ENCODE assay signal across 25 cellular contexts in genomic region chr3:150917941-150918340, GRCh38. TPM values are rescaled to one million over a fixed set of nuclear protein-coding genes. Genes with fewer than 3 reads are reported as not detected.
"Had no signal": no experiment of that assay in that cellular context is flagged by ENCODE, and none has a peak within 500 bp of the region (broad histone marks: within the 10 kb centered on the region; RNA-seq: fewer than 3 reads in every experiment).

No MANE protein-coding gene starts in this region.

- H3K36me3 ChIP-seq: adrenal gland, gastrocnemius medialis, heart left ventricle, ovary, right lobe of liver, vagina had no signal

- H3K27ac ChIP-seq: adrenal gland, gastrocnemius medialis, heart left ventricle, ovary, right lobe of liver, vagina, VCaP had no signal

- H3K4me1 Mint-ChIP-seq: activated naive CD4-positive, alpha-beta T cell treated with anti-CD3 and anti-CD28 coated beads, Interleukin-2, amount 50 U/mL, for 24 hours; immature natural killer cell; memory B cell; naive B cell; stimulated activated naive CD8-positive, alpha-beta T cell treated with anti-CD3 and anti-CD28 coated beads, Interleukin-15, amount 100 ng/mL, for 72 hours had no signal

- H3K4me3 ChIP-seq: adrenal gland, gastrocnemius medialis, heart left ventricle, mucosa of descending colon, ovary, right lobe of liver, vagina had no signal

- H3K36me3 Mint-ChIP-seq: activated naive CD4-positive, alpha-beta T cell treated with anti-CD3 and anti-CD28 coated beads, Interleukin-2, amount 50 U/mL, for 24 hours; immature natural killer cell; memory B cell; naive B cell had no signal

- ATAC-seq: activated T-cell treated with anti-CD3 and anti-CD28 coated beads, Interleukin-2, amount 50 U/mL, for 72 hours; gastrocnemius medialis; heart left ventricle; mucosa of descending colon; right lobe of liver; stimulated activated naive CD8-positive, alpha-beta T cell treated with anti-CD3 and anti-CD28 coated beads, Interleukin-15, amount 100 ng/mL, for 72 hours had no signal

- H3K4me3 Mint-ChIP-seq: activated naive CD4-positive, alpha-beta T cell treated with anti-CD3 and anti-CD28 coated beads, Interleukin-2, amount 50 U/mL, for 24 hours; activated T-cell treated with anti-CD3 and anti-CD28 coated beads, Interleukin-2, amount 50 U/mL, for 72 hours; immature natural killer cell; memory B cell; naive B cell; stimulated activated naive CD8-positive, alpha-beta T cell treated with anti-CD3 and anti-CD28 coated beads, Interleukin-15, amount 100 ng/mL, for 72 hours had no signal

- DNase-seq: activated CD4-positive, alpha-beta T cell treated with anti-CD3 and anti-CD28 coated beads for 1 hour; activated effector memory CD4-positive, alpha-beta T cell treated with anti-CD3 and anti-CD28 coated beads, Interleukin-2, amount 50 U/mL, for 16 hours; activated T-cell treated with anti-CD3 and anti-CD28 coated beads, Interleukin-2, amount 50 U/mL, for 72 hours; adrenal gland; effector CD4-positive, alpha-beta T cell; gastrocnemius medialis; heart left ventricle; immature natural killer cell; mucosa of descending colon; naive B cell; ovary; right lobe of liver; small intestine; stimulated activated CD4-positive, alpha-beta T cell treated with anti-CD3 and anti-CD28 coated beads, Interleukin-4, amount 100 ng/mL, for 1 hour; stimulated activated naive CD8-positive, alpha-beta T cell treated with anti-CD3 and anti-CD28 coated beads, Interleukin-15, amount 100 ng/mL, for 72 hours; trophoblast cell had no signal

- H3K4me1 ChIP-seq: adrenal gland, right lobe of liver, vagina had no signal

- H3K9me3 Mint-ChIP-seq: activated naive CD4-positive, alpha-beta T cell treated with anti-CD3 and anti-CD28 coated beads, Interleukin-2, amount 50 U/mL, for 24 hours; activated T-cell treated with anti-CD3 and anti-CD28 coated beads, Interleukin-2, amount 50 U/mL, for 72 hours; immature natural killer cell; memory B cell; naive B cell; stimulated activated naive CD8-positive, alpha-beta T cell treated with anti-CD3 and anti-CD28 coated beads, Interleukin-15, amount 100 ng/mL, for 72 hours had no signal

- H3K9me3 ChIP-seq: adrenal gland, gastrocnemius medialis, heart left ventricle, mucosa of descending colon, ovary, right lobe of liver, vagina had no signal

- H3K27me3 ChIP-seq: adrenal gland, gastrocnemius medialis, heart left ventricle, ovary, right lobe of liver, vagina had no signal

- H3K27ac Mint-ChIP-seq: activated naive CD4-positive, alpha-beta T cell treated with anti-CD3 and anti-CD28 coated beads, Interleukin-2, amount 50 U/mL, for 24 hours; activated T-cell treated with anti-CD3 and anti-CD28 coated beads, Interleukin-2, amount 50 U/mL, for 72 hours; immature natural killer cell; memory B cell; naive B cell; stimulated activated naive CD8-positive, alpha-beta T cell treated with anti-CD3 and anti-CD28 coated beads, Interleukin-15, amount 100 ng/mL, for 72 hours had no signal

RNA-seq across cellular contexts. Expression of gene MINDY4B, which starts 12.7 kb away (rescaled TPM):
- total RNA-seq: activated CD8-positive, alpha-beta memory T cell treated with anti-CD3 and anti-CD28 coated beads for 36 hours; activated T-cell treated with anti-CD3 and anti-CD28 coated beads, Interleukin-2, amount 50 U/mL, for 72 hours; cerebellum; gastrocnemius medialis; liver; mucosa of descending colon; ovary; pulmonary artery endothelial cell; right lobe of liver; temporal lobe; vagina had no signal

RNA-seq across cellular contexts. Expression of gene CLRN1, which starts 54.6 kb away (rescaled TPM):
- total RNA-seq: activated CD8-positive, alpha-beta memory T cell treated with anti-CD3 and anti-CD28 coated beads for 36 hours; activated T-cell treated with anti-CD3 and anti-CD28 coated beads, Interleukin-2, amount 50 U/mL, for 72 hours; cerebellum; gastrocnemius medialis; heart left ventricle; liver; mucosa of descending colon; ovary; pulmonary artery endothelial cell; right lobe of liver; temporal lobe; vagina had no signal
